Comparison of ENCODE assay signal across 39 cellular contexts in the genomic region with DNA sequence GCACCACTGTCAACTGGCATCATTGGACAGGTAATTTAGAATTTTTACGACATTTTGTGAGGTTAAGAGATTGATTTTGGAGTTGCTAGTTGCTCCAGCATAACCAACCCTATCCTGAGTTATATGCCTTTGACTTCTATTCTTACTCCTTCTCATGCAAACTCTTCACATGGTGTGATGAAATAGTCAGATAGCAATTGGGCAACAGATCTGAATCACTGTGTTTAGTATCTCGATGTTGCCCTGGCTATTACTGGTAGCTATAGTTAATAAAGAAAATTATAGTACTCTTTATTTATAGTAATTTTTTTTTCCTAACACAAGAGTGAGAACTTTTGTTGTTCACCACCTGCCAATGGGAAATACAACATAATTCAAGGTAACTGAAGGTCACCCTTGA.
"Had no signal": no experiment of that assay in that cellular context is flagged by ENCODE, and none has a peak within 500 bp of the region (broad histone marks: within the 10 kb centered on the region; RNA-seq: fewer than 3 reads in every experiment).

No MANE protein-coding gene starts in this region.

- H3K9me3 ChIP-seq: adrenal gland, body of pancreas, breast epithelium had no signal

- H3K4me1 ChIP-seq: adrenal gland, body of pancreas, breast epithelium had no signal

- H3K36me3 Mint-ChIP-seq: activated CD4-positive, alpha-beta memory T cell treated with anti-CD3 and anti-CD28 coated beads for 36 hours; activated naive CD8-positive, alpha-beta T cell treated with anti-CD3 and anti-CD28 coated beads for 36 hours had no signal

- FAIRE-seq: astrocyte, TTC549 had no signal

- H3K36me3 ChIP-seq: adrenal gland, brain microvascular endothelial cell, breast epithelium, cardiac muscle cell had no signal

- H3K4me3 Mint-ChIP-seq: activated B cell treated with CpG ODN at 0.5 μM for 24 hours; activated CD4-positive, alpha-beta memory T cell treated with anti-CD3 and anti-CD28 coated beads for 36 hours; activated CD4-positive, alpha-beta T cell treated with anti-CD3 and anti-CD28 coated beads, Interleukin-2, amount 10 ng/mL, durations not matched to agents 24 days and 14 days; activated CD8-positive, alpha-beta T cell treated with anti-CD3 and anti-CD28 coated beads for 36 hours; activated naive CD4-positive, alpha-beta T cell treated with anti-CD3 and anti-CD28 coated beads for 36 hours; activated naive CD8-positive, alpha-beta T cell treated with anti-CD3 and anti-CD28 coated beads for 36 hours; activated T-cell treated with anti-CD3 and anti-CD28 coated beads, Interleukin-2, amount 50 U/mL, for 4 hours; activated T-cell treated with anti-CD3 and anti-CD28 coated beads, Interleukin-2, amount 50 U/mL, for 72 hours; activated T-helper 1 cell treated with anti-CD3 and anti-CD28 coated beads, Interleukin-12 subunit alpha, Interleukin-12 subunit beta, Interleukin-2, Interleukin-4 antibody, amounts not matched to agents 30 ng/mL and 10 ng/mL and 1 ng/mL, durations not matched to agents 14 hours and 24 hours and 36 hours; activated T-helper 17 cell treated with anti-CD3 and anti-CD28 coated beads, Interleukin-2, amount 50 U/mL, for 72 hours; central memory CD8-positive, alpha-beta T cell; T-helper 1 cell treated with Interleukin-12 subunit alpha and Interleukin-12 subunit beta and Interleukin-4 antibody, amounts not matched to agents 30 μg/mL and 1 μg/mL, for 36 hours; T-helper 2 cell treated with Interferon-gamma antibody and Interleukin-4, amounts not matched to agents 5 μg/mL and 100 μg/mL, for 36 hours had no signal

- H3K4me3 ChIP-seq: adrenal gland, body of pancreas, breast epithelium, cardiac muscle cell had no signal

- DNase-seq: activated B cell treated with CpG ODN at 0.5 μM for 24 hours; activated CD4-positive, alpha-beta memory T cell treated with anti-CD3 and anti-CD28 coated beads for 36 hours; activated CD4-positive, alpha-beta T cell treated with anti-CD3 and anti-CD28 coated beads for 4 hours; activated CD4-positive, alpha-beta T cell treated with anti-CD3 and anti-CD28 coated beads, Interleukin-2, amount 10 ng/mL, durations not matched to agents 24 days and 14 days; activated CD4-positive, alpha-beta T cell treated with anti-CD3 and anti-CD28 coated beads, Interleukin-2, amount 50 U/mL, for 1 hour; activated CD4-positive, alpha-beta T cell treated with anti-CD3 and anti-CD28 coated beads, Interleukin-2, amount 50 U/mL, for 4 hours; activated CD4-positive, CD25-positive, alpha-beta regulatory T cell treated with anti-CD3 and anti-CD28 coated beads, Interleukin-2, amount 50 U/mL, for 72 hours; activated CD8-positive, alpha-beta memory T cell treated with anti-CD3 and anti-CD28 coated beads, Interleukin-2, amount 50 U/mL, for 4 hours; activated CD8-positive, alpha-beta T cell treated with anti-CD3 and anti-CD28 coated beads for 36 hours; activated effector memory CD4-positive, alpha-beta T cell treated with anti-CD3 and anti-CD28 coated beads, Interleukin-2, amount 50 U/mL, for 16 hours; activated gamma-delta T cell treated with Interleukin-2 at 50 U/mL for 16 hours; activated naive CD4-positive, alpha-beta T cell; activated naive CD4-positive, alpha-beta T cell treated with anti-CD3 and anti-CD28 coated beads for 36 hours; activated naive CD4-positive, alpha-beta T cell treated with anti-CD3 and anti-CD28 coated beads, Interleukin-2, amount 50 U/mL, for 16 hours; activated naive CD8-positive, alpha-beta T cell treated with anti-CD3 and anti-CD28 coated beads for 36 hours; activated T-cell treated with anti-CD3 and anti-CD28 coated beads for 4 hours; activated T-cell treated with anti-CD3 and anti-CD28 coated beads, Interleukin-2, amount 50 U/mL, for 1 hour; activated T-cell treated with anti-CD3 and anti-CD28 coated beads, Interleukin-2, amount 50 U/mL, for 4 hours; activated T-cell treated with anti-CD3 and anti-CD28 coated beads, Interleukin-2, amount 50 U/mL, for 72 hours; adrenal gland; amniotic stem cell; aorta; body of pancreas; brain microvascular endothelial cell; caudate nucleus; cerebellar nuclear complex; T-helper 2 cell; T-helper 9 cell had no signal

- H3K27ac ChIP-seq: adrenal gland, body of pancreas, brain microvascular endothelial cell, breast epithelium, cardiac muscle cell, VCaP had no signal

- H3K4me1 Mint-ChIP-seq: activated B cell treated with CpG ODN at 0.5 μM for 24 hours; activated CD4-positive, alpha-beta T cell treated with anti-CD3 and anti-CD28 coated beads, Interleukin-2, amount 10 ng/mL, durations not matched to agents 24 days and 14 days; activated naive CD8-positive, alpha-beta T cell treated with anti-CD3 and anti-CD28 coated beads for 36 hours; activated T-helper 17 cell treated with anti-CD3 and anti-CD28 coated beads, Interleukin-2, amount 50 U/mL, for 72 hours; central memory CD8-positive, alpha-beta T cell had no signal

- H3K27me3 Mint-ChIP-seq: activated B cell treated with CpG ODN at 0.5 μM for 24 hours; activated CD4-positive, alpha-beta memory T cell treated with anti-CD3 and anti-CD28 coated beads for 36 hours; activated CD4-positive, alpha-beta T cell treated with anti-CD3 and anti-CD28 coated beads, Interleukin-2, amount 10 ng/mL, durations not matched to agents 24 days and 14 days; activated CD8-positive, alpha-beta T cell treated with anti-CD3 and anti-CD28 coated beads for 36 hours; activated naive CD8-positive, alpha-beta T cell treated with anti-CD3 and anti-CD28 coated beads for 36 hours; activated T-helper 17 cell treated with anti-CD3 and anti-CD28 coated beads, Interleukin-2, amount 50 U/mL, for 72 hours; central memory CD8-positive, alpha-beta T cell had no signal

- H3K27me3 ChIP-seq: adrenal gland, body of pancreas, brain microvascular endothelial cell, breast epithelium, cardiac muscle cell had no signal

- H3K27ac Mint-ChIP-seq: activated B cell treated with CpG ODN at 0.5 μM for 24 hours; activated CD4-positive, alpha-beta memory T cell treated with anti-CD3 and anti-CD28 coated beads for 36 hours; activated CD4-positive, alpha-beta T cell treated with anti-CD3 and anti-CD28 coated beads, Interleukin-2, amount 10 ng/mL, durations not matched to agents 24 days and 14 days; activated CD8-positive, alpha-beta T cell treated with anti-CD3 and anti-CD28 coated beads for 36 hours; activated naive CD4-positive, alpha-beta T cell treated with anti-CD3 and anti-CD28 coated beads for 36 hours; activated naive CD4-positive, alpha-beta T cell treated with anti-CD3 and anti-CD28 coated beads, Interleukin-2, amount 50 U/mL, for 72 hours; activated naive CD8-positive, alpha-beta T cell treated with anti-CD3 and anti-CD28 coated beads for 36 hours; activated T-cell treated with anti-CD3 and anti-CD28 coated beads, Interleukin-2, amount 50 U/mL, for 72 hours; activated T-helper 1 cell treated with anti-CD3 and anti-CD28 coated beads, Interleukin-12 subunit alpha, Interleukin-12 subunit beta, Interleukin-2, Interleukin-4 antibody, amounts not matched to agents 30 ng/mL and 10 ng/mL and 1 ng/mL, durations not matched to agents 14 hours and 24 hours and 36 hours; activated T-helper 17 cell treated with anti-CD3 and anti-CD28 coated beads, Interleukin-2, amount 50 U/mL, for 72 hours; T-helper 1 cell treated with Interleukin-12 subunit alpha and Interleukin-12 subunit beta and Interleukin-4 antibody, amounts not matched to agents 30 μg/mL and 1 μg/mL, for 36 hours; T-helper 2 cell treated with Interferon-gamma antibody and Interleukin-4, amounts not matched to agents 5 μg/mL and 100 μg/mL, for 36 hours had no signal

- H3K9me3 Mint-ChIP-seq: activated B cell treated with CpG ODN at 0.5 μM for 24 hours; activated CD4-positive, alpha-beta memory T cell treated with anti-CD3 and anti-CD28 coated beads for 36 hours; activated CD4-positive, alpha-beta T cell treated with anti-CD3 and anti-CD28 coated beads, Interleukin-2, amount 10 ng/mL, durations not matched to agents 24 days and 14 days had no signal
